ENCODE assay signal across 9 cellular contexts in genomic region chr11:69295995-69296889, GRCh38. TPM values are rescaled to one million over a fixed set of nuclear protein-coding genes. Genes with fewer than 3 reads are reported as not detected.
DNase-seq lines count a peak whose midpoint lies in the region; ATAC-seq, FAIRE-seq and TF ChIP-seq lines count a peak whose summit lies in the region.
"Had no signal": no experiment of that assay in that cellular context is flagged by ENCODE, and none has a peak within 500 bp of the region (broad histone marks: within the 10 kb centered on the region; RNA-seq: fewer than 3 reads in every experiment).

No MANE protein-coding gene starts in this region.

- H3K27ac ChIP-seq in PC-3 (ENCODE audit: low read length), result peak overlapping the region; percentile 98
- H3K27ac ChIP-seq in pancreas, result peak overlapping the region in 3 of 4 donors; percentile 57 to 91 (median 87)

- H3K79me2 ChIP-seq in PC-3 (ENCODE audit: low read length), result peaks cover 67% of the 10 kb centered on the region

- WGBS in pancreas, 2 donors, result 80 to 83% methylated on average over 18 of the region's 18 CpGs

- peaks cover 15% of the 10 kb centered on the region for H3F3A ChIP-seq in PC-3 (ENCODE audit: low read length, unreplicated experiment)

- H3K9me3 ChIP-seq in PC-3 (ENCODE audit: low read length), result no peaks in the 10 kb centered on the region
- H3K9me3 ChIP-seq in pancreas, result no peaks in the 10 kb centered on the region

- H3K9me2 ChIP-seq in PC-3 (replicated peaks; ENCODE audit: low read length), result 0 out of 2 replicates have a peak, but pooled peaks cover 3% of the 10 kb centered on the region

- no TSS peak for BruUV-seq in PC-3 (replicated peaks; lab: Mats Ljungman, UMichigan)

- CTCF ChIA-PET in PC-3 (lab: Charles Lee), result interaction anchor here (0.5 to 1.0 kb wide), 2 partner anchors 81 to 195 kb away, joined by 3 to 4 read pairs; no protein-coding TSS in a partner anchor

- POLR2A ChIA-PET in PC-3 (lab: Charles Lee; ENCODE audit: unreplicated experiment), result interaction anchor here (0.6 to 1.4 kb wide), 3 partner anchors 16 to 197 kb away, joined by 3 to 4 read pairs (median 3); no protein-coding TSS in a partner anchor

- ATAC-seq in PC-3 (no peak), pancreas (peak in 1 of 4 donors; percentile 39), esophagus mucosa (no peak)

- no peak for FAIRE-seq in pancreas (lab: Jason Lieb, UNC)

- H3K4me2 ChIP-seq in PC-3 (ENCODE audit: low read length), result peak overlapping the region; percentile 80

- H2AFZ ChIP-seq in PC-3 (ENCODE audit: low read length), result no peak overlapping the region

- H4K20me1 ChIP-seq in PC-3 (ENCODE audit: low read length), result no peaks in the 10 kb centered on the region

- intact Hi-C loops in PC-3 (cut with micrococcal nuclease) (loop anchor here (2.0 to 5.0 kb wide), 3 partner anchors 147 to 194 kb away; no protein-coding TSS in a partner anchor), pancreas (cut with DNase I) (no loop called here)

- peak overlapping the region; percentile 97 for H3K9ac ChIP-seq in PC-3 (ENCODE audit: low read length)

- H3K36me3 ChIP-seq in PC-3 (ENCODE audit: low read depth, low read length), result 0 out of 2 replicates have a peak, but pooled peaks cover 4% of the 10 kb centered on the region
- H3K36me3 ChIP-seq in pancreas, result no peaks in the 10 kb centered on the region

- no peak for TF ChIP-seq CTCF in PC-3 (conservative IDR thresholded peaks at IDR 0.05; ENCODE audit: low read depth, low read length)
- TF ChIP-seq CTCF in epithelial cell of esophagus (IDR thresholded peaks at IDR 0.05; ENCODE audit: insufficient read depth, low read depth, low read length, missing control alignments), result no peak
- no peak for TF ChIP-seq CTCF in pancreas (IDR thresholded peaks at IDR 0.05)

- H3K27me3 ChIP-seq in PC-3 (ENCODE audit: low read length) (no peaks in the 10 kb centered on the region), pancreas (no peaks in the 10 kb centered on the region)

- H3K4me3 ChIP-seq in PC-3 (ENCODE audit: low read length) (peak overlapping the region; percentile 76), epithelial cell of esophagus (ENCODE audit: low read length) (no peak overlapping the region), pancreas (no peak overlapping the region)

- DNase-seq in ELR (ENCODE audit: low read depth) (peak; percentile 75), PC-3 (peak; percentile 53), epithelial cell of esophagus (ENCODE audit: low read depth) (peak; percentile 84), pancreas (peak in 2 of 6 donors; percentile 41 to 54), kidney glomerular epithelial cell (lab: John Stamatoyannopoulos, UW) (no peak), DMS153 treated with DMSO at 0.1 percent for 48 hours (lab: John Stamatoyannopoulos, UW; ENCODE audit: unreplicated experiment) (no peak)
- DNase-seq in effector CD4-positive, alpha-beta T cell, result no peak
- DNase-seq: H9 had no signal

- H3K4me1 ChIP-seq in PC-3 (ENCODE audit: insufficient read depth, low read length), result peaks cover 62% of the 10 kb centered on the region
- peaks cover 0 to 16% (median 7%) of the 10 kb centered on the region in 3 donors for H3K4me1 ChIP-seq in pancreas

RNA-seq across cellular contexts. Expression of gene MYEOV, which starts 2.3 kb away (rescaled TPM):
- total RNA-seq in PC-3 (2014; rRNA removed) (59.0 and 71.8 TPM in 2 replicates), pancreas (1 to 10 TPM in 4 of 6 donors, under 1 TPM in 1, not detected in 1; 0.37 to 3.8 (median 3.0) TPM), esophagus mucosa (4.7 TPM)
- polyA plus RNA-seq in pancreas, result 1 to 10 TPM; 3.2 to 3.7 TPM

Comparison
In these comparisons a context has a peak if more than half of its experiments do, and no peak if none do; other contexts are left out.
1. DNase-seq: peak in ELR (single experiment), PC-3 (single experiment) and epithelial cell of esophagus (single experiment); none in kidney glomerular epithelial cell (single experiment), DMS153 treated with DMSO at 0.1 percent for 48 hours (single experiment) and effector CD4-positive, alpha-beta T cell (single experiment).
2. RNA of gene MYEOV, which starts 2.3 kb away (total RNA-seq): 59.0 to 71.8 TPM in PC-3; 4.7 TPM in esophagus mucosa (single experiment) and 0.37 to 3.8 TPM in pancreas; every median in the first group is over 10 times any median in the second.